Comparison of ENCODE assay signal across 12 cellular contexts in the genomic region with DNA sequence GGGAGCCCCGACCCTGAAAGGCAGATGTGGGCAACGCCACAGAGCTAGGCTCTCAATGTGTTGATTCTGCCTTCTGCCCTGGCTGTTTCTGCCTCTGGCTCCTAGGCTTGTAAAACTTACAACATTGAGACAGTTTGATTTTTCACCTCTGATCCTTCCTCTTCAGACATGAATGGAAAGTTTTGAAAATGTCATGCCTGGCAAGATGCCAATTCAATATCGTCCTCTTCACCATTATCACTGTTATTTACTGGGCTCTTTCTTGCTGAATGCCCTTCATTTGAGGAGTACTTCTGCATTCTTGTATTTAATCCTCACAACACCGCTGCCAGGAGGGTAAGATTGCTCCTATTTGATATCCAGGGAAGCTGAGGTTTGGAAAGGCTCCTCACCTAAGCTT. TPM values are rescaled to one million over a fixed set of nuclear protein-coding genes. Genes with fewer than 3 reads are reported as not detected.
DNase-seq lines count a peak whose midpoint lies in the region; ATAC-seq and TF ChIP-seq lines count a peak whose summit lies in the region.
"Had no signal": no experiment of that assay in that cellular context is flagged by ENCODE, and none has a peak within 500 bp of the region (broad histone marks: within the 10 kb centered on the region; RNA-seq: fewer than 3 reads in every experiment).

No MANE protein-coding gene starts in this region.

- POLR2A ChIA-PET in CD4-positive, alpha-beta memory T cell (lab: Charles Lee; ENCODE audit: partially characterized antibody), result interaction anchor here (0.9 kb wide), 1 partner anchor 10 kb away, joined by 3 read pairs; no protein-coding TSS in a partner anchor

- H3K27me3 Mint-ChIP-seq in CD4-positive, alpha-beta memory T cell, result peaks cover 2 to 3% of the 10 kb centered on the region in 2 donors

- peaks cover 0 to 2% (median under 1%) of the 10 kb centered on the region in 4 donors for H3K4me1 Mint-ChIP-seq in CD4-positive, alpha-beta memory T cell
- H3K4me1 Mint-ChIP-seq: stimulated activated memory B cell treated with anti-CD40 and anti-IgM and Interleukin-4, amounts not matched to agents 10 μg/mL and 1 μg/mL and 100 μg/mL, for 72 hours had no signal

- CTCF ChIA-PET in CD4-positive, alpha-beta memory T cell (lab: Charles Lee; ENCODE audit: partially characterized antibody), result interaction anchor here (0.6 to 8.3 kb wide), 23 partner anchors 8 to 708 kb away, joined by 3 to 61 read pairs (median 4); no protein-coding TSS in a partner anchor

- no peaks in the 10 kb centered on the region for H3K27me3 ChIP-seq in dorsolateral prefrontal cortex
- H3K27me3 ChIP-seq in CD4-positive, alpha-beta memory T cell (ENCODE audit: insufficient read depth, low read length), result no peaks in the 10 kb centered on the region

- TF ChIP-seq CTCF in dorsolateral prefrontal cortex (IDR thresholded peaks at IDR 0.05 in 54 of 56, conservative IDR thresholded peaks at IDR 0.05 in 2 of 56; ENCODE audit: low read depth in 1 of 56, partially characterized antibody in 56 of 56), result no peak

- ATAC-seq in HG03457 (IDR thresholded peaks at IDR 0.05; ENCODE audit: unreplicated experiment) (no peak), esophagus mucosa (no peak)
- ATAC-seq: stimulated activated memory B cell treated with anti-CD40 and anti-IgM and Interleukin-4, amounts not matched to agents 10 μg/mL and 1 μg/mL and 100 μg/mL, for 72 hours had no signal

- no peaks in the 10 kb centered on the region for H3K9me3 Mint-ChIP-seq in CD4-positive, alpha-beta memory T cell
- H3K9me3 Mint-ChIP-seq: activated CD4-positive, alpha-beta T cell treated with anti-CD3 and anti-CD28 coated beads, Interleukin-2, amount 10 ng/mL, durations not matched to agents 24 days and 14 days; activated T-helper 1 cell treated with anti-CD3 and anti-CD28 coated beads, Interleukin-12 subunit alpha, Interleukin-12 subunit beta, Interleukin-2, Interleukin-4 antibody, amounts not matched to agents 30 ng/mL and 10 ng/mL and 1 ng/mL, durations not matched to agents 14 hours and 24 hours and 36 hours had no signal

- intact Hi-C loops in dorsolateral prefrontal cortex (cut with DNase I), result loop anchor here (5.0 kb wide), 2 partner anchors 86 to 546 kb away; no protein-coding TSS in a partner anchor
- intact Hi-C loops in CD4-positive, alpha-beta memory T cell (cut with micrococcal nuclease), result loop anchor here (5.0 kb wide), 1 partner anchor 686 kb away; the partner anchor contains the start of gene GNPDA1

- peak; percentile 47 for DNase-seq in NCI-H2227 treated with DMSO at 0.1 percent for 48 hours (lab: John Stamatoyannopoulos, UW)
- DNase-seq in dorsolateral prefrontal cortex, result no peak
- DNase-seq in midbrain (lab: John Stamatoyannopoulos, UW), result peak; percentile 44
- peak; percentile 35 for DNase-seq in superior temporal gyrus (ENCODE audit: extremely low spot score)
- DNase-seq in HPDE6-E6E7 (ENCODE audit: extremely low spot score), result no peak
- no peak for DNase-seq in CD4-positive, alpha-beta memory T cell

- H3K4me1 ChIP-seq in CD4-positive, alpha-beta memory T cell (ENCODE audit: insufficient read depth, low read length), result no peaks in the 10 kb centered on the region

- H3K9me3 ChIP-seq in CD4-positive, alpha-beta memory T cell (ENCODE audit: control insufficient read depth in 1 of 2, low read length in 2 of 2), result no peaks in the 10 kb centered on the region

- peak overlapping the region in 16 of 59 donors; percentile 4 to 55 (median 38) for H3K4me3 ChIP-seq in dorsolateral prefrontal cortex
- no peak overlapping the region for H3K4me3 ChIP-seq in CD4-positive, alpha-beta memory T cell (ENCODE audit: low read length in 2 of 2)

- H3K36me3 Mint-ChIP-seq in CD4-positive, alpha-beta memory T cell, result no peaks in the 10 kb centered on the region
- H3K36me3 Mint-ChIP-seq: stimulated activated memory B cell treated with anti-CD40 and anti-IgM and Interleukin-4, amounts not matched to agents 10 μg/mL and 1 μg/mL and 100 μg/mL, for 72 hours had no signal

- H3K27ac Mint-ChIP-seq in CD4-positive, alpha-beta memory T cell, result no peak overlapping the region
- H3K27ac Mint-ChIP-seq: activated CD4-positive, alpha-beta T cell treated with anti-CD3 and anti-CD28 coated beads, Interleukin-2, amount 10 ng/mL, durations not matched to agents 24 days and 14 days; activated T-helper 1 cell treated with anti-CD3 and anti-CD28 coated beads, Interleukin-12 subunit alpha, Interleukin-12 subunit beta, Interleukin-2, Interleukin-4 antibody, amounts not matched to agents 30 ng/mL and 10 ng/mL and 1 ng/mL, durations not matched to agents 14 hours and 24 hours and 36 hours; stimulated activated memory B cell treated with anti-CD40 and anti-IgM and Interleukin-4, amounts not matched to agents 10 μg/mL and 1 μg/mL and 100 μg/mL, for 72 hours had no signal

- H3K36me3 ChIP-seq in CD4-positive, alpha-beta memory T cell (ENCODE audit: insufficient read depth, low read length), result no peaks in the 10 kb centered on the region

- peak overlapping the region; percentile 10 to 89 (median 76) for H3K27ac ChIP-seq in dorsolateral prefrontal cortex
- H3K27ac ChIP-seq in CD4-positive, alpha-beta memory T cell (ENCODE audit: low read depth, low read length), result no peak overlapping the region
- H3K27ac ChIP-seq: C4-2B had no signal

- H3K4me3 Mint-ChIP-seq in CD4-positive, alpha-beta memory T cell, result no peak overlapping the region
- H3K4me3 Mint-ChIP-seq: activated CD4-positive, alpha-beta T cell treated with anti-CD3 and anti-CD28 coated beads, Interleukin-2, amount 10 ng/mL, durations not matched to agents 24 days and 14 days; activated T-helper 1 cell treated with anti-CD3 and anti-CD28 coated beads, Interleukin-12 subunit alpha, Interleukin-12 subunit beta, Interleukin-2, Interleukin-4 antibody, amounts not matched to agents 30 ng/mL and 10 ng/mL and 1 ng/mL, durations not matched to agents 14 hours and 24 hours and 36 hours; stimulated activated memory B cell treated with anti-CD40 and anti-IgM and Interleukin-4, amounts not matched to agents 10 μg/mL and 1 μg/mL and 100 μg/mL, for 72 hours had no signal

RNA-seq across cellular contexts. Expression of gene FGF1, which starts 12.6 kb away (rescaled TPM):
- total RNA-seq in dorsolateral prefrontal cortex (100 to 1,000 TPM in 85 of 120 experiments, 10 to 100 TPM in 35; 39.6 to 342 (median 131) TPM), esophagus mucosa (0.88 TPM)
- total RNA-seq in CD4-positive, alpha-beta memory T cell, result not detected
- polyA plus RNA-seq in CD4-positive, alpha-beta memory T cell, result not detected
- total RNA-seq: activated CD4-positive, alpha-beta T cell treated with anti-CD3 and anti-CD28 coated beads, Interleukin-2, amount 10 ng/mL, durations not matched to agents 24 days and 14 days had no signal

Comparison
In these comparisons a context has a peak if more than half of its experiments do, and no peak if none do; other contexts are left out.
1. DNase-seq: peak in NCI-H2227 treated with DMSO at 0.1 percent for 48 hours (single experiment), midbrain (single experiment) and superior temporal gyrus (single experiment); none in dorsolateral prefrontal cortex (0 of 10), HPDE6-E6E7 (single experiment) and CD4-positive, alpha-beta memory T cell (0 of 5).
2. RNA of gene FGF1, which starts 12.6 kb away (total RNA-seq): 39.6 to 342 TPM in dorsolateral prefrontal cortex; 0.88 TPM in esophagus mucosa (single experiment) and not detected in CD4-positive, alpha-beta memory T cell; every median in the first group is over 10 times any median in the second.